ENCODE assay signal across 15 cellular contexts in genomic region chr9:114446036-114446435, GRCh38. TPM values are rescaled to one million over a fixed set of nuclear protein-coding genes. Genes with fewer than 3 reads are reported as not detected.
DNase-seq lines count a peak whose midpoint lies in the region; ATAC-seq and TF ChIP-seq lines count a peak whose summit lies in the region.
"Had no signal": no experiment of that assay in that cellular context is flagged by ENCODE, and none has a peak within 500 bp of the region (broad histone marks: within the 10 kb centered on the region; RNA-seq: fewer than 3 reads in every experiment).

No MANE protein-coding gene starts in this region.

- H2BK120ac ChIP-seq in IMR-90 (ENCODE audit: low read depth, low read length): no peak overlapping the region

- no peak overlapping the region for H3K18ac ChIP-seq in IMR-90 (ENCODE audit: low read depth, low read length)

- H2AK5ac ChIP-seq in IMR-90 (ENCODE audit: low read depth, low read length): no peak overlapping the region

- in situ Hi-C loops in IMR-90 (cut with MboI; ENCODE audit: low sequenced_read_pairs): loop anchor here (25.0 kb wide), 1 partner anchor 1066 kb away; no protein-coding TSS in a partner anchor

- no peak overlapping the region for H3K9ac ChIP-seq in IMR-90 (ENCODE audit: low read depth, low read length)

- H3K9me3 ChIP-seq in IMR-90 (ENCODE audit: control insufficient read depth, insufficient read depth, low read length): no peaks in the 10 kb centered on the region
- H3K9me3 ChIP-seq: tibial nerve had no signal

- CTCF ChIA-PET in IMR-90 (lab: Yijun Ruan, JAX): no interaction called here

- H3K9me1 ChIP-seq in IMR-90 (ENCODE audit: insufficient read depth, low read length): peaks cover 5% of the 10 kb centered on the region; the same call in 1 of the 2 replicates

- no peaks in the 10 kb centered on the region for H3K79me1 ChIP-seq in IMR-90 (ENCODE audit: low read depth in 1 of 2, low read length in 2 of 2)

- H4K91ac ChIP-seq in IMR-90 (ENCODE audit: insufficient read depth, low read depth, low read length): no peak overlapping the region

- no TSS peak for BruUV-seq in IMR-90 (replicated peaks; lab: Mats Ljungman, UMichigan)

- H4K8ac ChIP-seq in IMR-90 (ENCODE audit: low read depth in 2 of 2, low read length in 2 of 2): no peak overlapping the region

- intact Hi-C loops in IMR-90 (cut with micrococcal nuclease): no loop called here

- H2BK5ac ChIP-seq in IMR-90 (ENCODE audit: low read depth, low read length, poor library complexity, severe bottlenecking): no peak overlapping the region

- H3K27ac ChIP-seq in IMR-90 (ENCODE audit: insufficient read depth, low read length): no peak overlapping the region
- H3K27ac ChIP-seq: cardiac muscle cell, PC-9, tibial nerve had no signal

- no peak overlapping the region for H2AFZ ChIP-seq in IMR-90 (replicated peaks; ENCODE audit: low read length, poor library complexity)
- H2AFZ ChIP-seq: PC-9 had no signal

- DNase-seq in A172 (ENCODE audit: low spot score) (peak; percentile 40), IMR-90 (peak; percentile 37), cardiac fibroblast (ENCODE audit: low read depth in 2 of 2) (peak; percentile 49 to 61), kidney tubule cell (ENCODE audit: low spot score) (peak; percentile 10), DMS153 (lab: John Stamatoyannopoulos, UW) (no peak), NCI-H2107 (lab: John Stamatoyannopoulos, UW) (no peak)
- no peak for DNase-seq in activated CD4-positive, alpha-beta T cell treated with anti-CD3 and anti-CD28 coated beads for 1 hour
- DNase-seq: ACHN, mesendoderm, NCI-H1048, NCI-H446 had no signal

- no peak overlapping the region for H2AK9ac ChIP-seq in IMR-90 (replicated peaks; ENCODE audit: low read depth, low read length, poor library complexity)

- dilution Hi-C loops in IMR-90 (cut with HindIII; ENCODE audit: low sequenced_read_pairs, unreplicated experiment): no loop called here

- ATAC-seq in IMR-90 (ENCODE audit: low read depth) (peak; percentile 88), HG03354 (IDR thresholded peaks at IDR 0.05; ENCODE audit: poor library complexity, severe bottlenecking, unreplicated experiment) (no peak)

- no peak overlapping the region for H2BK20ac ChIP-seq in IMR-90 (ENCODE audit: low read depth, low read length)

- no CpG with 5 or more reads among the region's 4 CpGs for WGBS in IMR-90 (ENCODE audit: extremely low coverage in 2 of 2, insufficient read length in 1 of 2), 2 experiments

- H3K4me3 ChIP-seq in IMR-90 (ENCODE audit: insufficient read depth, low read depth, low read length) (no peak overlapping the region), cardiac fibroblast (replicated peaks in 1 of 2; ENCODE audit: low read depth in 2 of 2, low read length in 2 of 2) (no peak overlapping the region)
- H3K4me3 ChIP-seq: cardiac muscle cell, PC-9, tibial nerve had no signal

- H3K27me3 ChIP-seq in IMR-90 (ENCODE audit: control insufficient read depth, insufficient read depth, low read length): peaks cover 8% of the 10 kb centered on the region; the same call in 1 of the 2 replicates
- H3K27me3 ChIP-seq: cardiac muscle cell, tibial nerve had no signal

- no peak for TF ChIP-seq RAD21 in IMR-90 (IDR thresholded peaks at IDR 0.05; ENCODE audit: low read length)

- H3K4me1 ChIP-seq in IMR-90 (ENCODE audit: control insufficient read depth, insufficient read depth, low read length): peaks cover 5% of the 10 kb centered on the region; the same call in 1 of the 2 replicates

- no peak for TF ChIP-seq POLR2A in IMR-90 (IDR thresholded peaks at IDR 0.05; ENCODE audit: low read depth, low read length)

- no peaks in the 10 kb centered on the region for H3K36me3 ChIP-seq in IMR-90 (ENCODE audit: control insufficient read depth, insufficient read depth, low read length)
- H3K36me3 ChIP-seq: cardiac muscle cell, tibial nerve had no signal

- no peak overlapping the region for H3K4me2 ChIP-seq in IMR-90 (ENCODE audit: low read depth, low read length)
- H3K4me2 ChIP-seq: PC-9 had no signal

- H4K5ac ChIP-seq in IMR-90 (ENCODE audit: low read depth, low read length): no peak overlapping the region

- H3K4ac ChIP-seq in IMR-90 (ENCODE audit: low read depth, low read length): no peak overlapping the region

- no peak overlapping the region for H3K56ac ChIP-seq in IMR-90 (ENCODE audit: extremely low read depth, insufficient read depth, low read length)

- no peaks in the 10 kb centered on the region for H4K20me1 ChIP-seq in IMR-90 (ENCODE audit: insufficient read depth, low read length)

- H3K14ac ChIP-seq in IMR-90 (replicated peaks; ENCODE audit: low read depth, low read length): no peak overlapping the region

- H3K23ac ChIP-seq in IMR-90 (ENCODE audit: low read depth, low read length): no peak overlapping the region

- POLR2A ChIA-PET in IMR-90 (lab: Charles Lee; ENCODE audit: unreplicated experiment): interaction anchor here (0.6 kb wide), 1 partner anchor 47 kb away, joined by 5 read pairs; no protein-coding TSS in a partner anchor

- TF ChIP-seq CTCF in IMR-90 (conservative IDR thresholded peaks at IDR 0.05; ENCODE audit: low read depth, low read length) (no peak), cardiac fibroblast (IDR thresholded peaks at IDR 0.05; ENCODE audit: low read depth, low read length) (no peak)

- no peak overlapping the region for H2BK15ac ChIP-seq in IMR-90 (ENCODE audit: low read depth, low read length)

TF ChIP-seq in IMR-90, 13 proteins besides CTCF, POLR2A, EP300 and RAD21:
- TF ChIP-seq MXI1 (IDR thresholded peaks at IDR 0.05; ENCODE audit: borderline replicate concordance, low read depth, low read length) (no peak), FOS (IDR thresholded peaks at IDR 0.05; ENCODE audit: low read depth, low read length) (no peak), MAFK (IDR thresholded peaks at IDR 0.05; ENCODE audit: low read depth, low read length) (no peak), NFE2L2 (IDR thresholded peaks at IDR 0.05; ENCODE audit: low read depth, low read length) (no peak), SMC3 (IDR thresholded peaks at IDR 0.05; ENCODE audit: low read depth, low read length) (no peak), RFX5 (IDR thresholded peaks at IDR 0.05; ENCODE audit: low read depth, low read length) (no peak), USF2 (IDR thresholded peaks at IDR 0.05; ENCODE audit: low read depth, low read length) (no peak), BHLHE40 (IDR thresholded peaks at IDR 0.05; ENCODE audit: low read depth, low read length) (no peak), CEBPB (IDR thresholded peaks at IDR 0.05; ENCODE audit: low read depth, low read length) (no peak), CHD1 (IDR thresholded peaks at IDR 0.05; ENCODE audit: low read depth, low read length) (no peak), RCOR1 (IDR thresholded peaks at IDR 0.05; ENCODE audit: insufficient replicate concordance, low read length) (no peak)
- TF ChIP-seq, protein P1, sequence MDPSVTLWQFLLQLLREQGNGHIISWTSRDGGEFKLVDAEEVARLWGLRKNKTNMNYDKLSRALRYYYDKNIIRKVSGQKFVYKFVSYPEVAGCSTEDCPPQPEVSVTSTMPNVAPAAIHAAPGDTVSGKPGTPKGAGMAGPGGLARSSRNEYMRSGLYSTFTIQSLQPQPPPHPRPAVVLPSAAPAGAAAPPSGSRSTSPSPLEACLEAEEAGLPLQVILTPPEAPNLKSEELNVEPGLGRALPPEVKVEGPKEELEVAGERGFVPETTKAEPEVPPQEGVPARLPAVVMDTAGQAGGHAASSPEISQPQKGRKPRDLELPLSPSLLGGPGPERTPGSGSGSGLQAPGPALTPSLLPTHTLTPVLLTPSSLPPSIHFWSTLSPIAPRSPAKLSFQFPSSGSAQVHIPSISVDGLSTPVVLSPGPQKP (IDR thresholded peaks at IDR 0.05; ENCODE audit: borderline replicate concordance, low read depth, low read length): no peak
TF ChIP-seq in IMR-90: peak in this region for 0.

RNA-seq across cellular contexts. Expression of gene AKNA, which starts 58.3 kb away (rescaled TPM):
- 3.1 and 3.5 TPM in 2 replicates for total RNA-seq in A172 (2014; rRNA removed; shearing (Covaris generic))
- 2.7 and 2.8 TPM in 2 replicates for total RNA-seq in IMR-90 (2012; rRNA removed)
- 7.2 and 7.3 TPM in 2 replicates for polyA plus RNA-seq in IMR-90 (2012; rRNA removed)
- 1.3 and 5.9 TPM in 2 replicates for polyA plus RNA-seq in IMR-90 (2012; cell fraction: cytosol; rRNA removed)
- 23.5 and 29.0 TPM in 2 replicates for polyA plus RNA-seq in IMR-90 (2012; cell fraction: nucleus; rRNA removed; ENCODE audit: low replicate concordance)

RNA-seq across cellular contexts. Expression of gene WHRN, which starts 59.2 kb away (rescaled TPM):
- 2.0 and 2.1 TPM in 2 replicates for total RNA-seq in A172 (2014; rRNA removed; shearing (Covaris generic))
- 0.18 and 0.28 TPM in 2 replicates for total RNA-seq in IMR-90 (2012; rRNA removed)
- 2.6 and 2.8 TPM in 2 replicates for polyA plus RNA-seq in IMR-90 (2012; rRNA removed)
- polyA plus RNA-seq in IMR-90 (2012; cell fraction: cytosol; rRNA removed): 1.3 and 2.8 TPM in 2 replicates
- polyA plus RNA-seq in IMR-90 (2012; cell fraction: nucleus; rRNA removed; ENCODE audit: low replicate concordance): 14.2 and 20.9 TPM in 2 replicates

Comparison
In these comparisons a context has a peak if more than half of its experiments do, and no peak if none do; other contexts are left out.
1. DNase-seq: peak in A172 (single experiment), IMR-90 (single experiment), cardiac fibroblast (2 of 2) and kidney tubule cell (single experiment); none in DMS153 (single experiment), activated CD4-positive, alpha-beta T cell treated with anti-CD3 and anti-CD28 coated beads for 1 hour (single experiment) and NCI-H2107 (single experiment).